In the genomic region with DNA sequence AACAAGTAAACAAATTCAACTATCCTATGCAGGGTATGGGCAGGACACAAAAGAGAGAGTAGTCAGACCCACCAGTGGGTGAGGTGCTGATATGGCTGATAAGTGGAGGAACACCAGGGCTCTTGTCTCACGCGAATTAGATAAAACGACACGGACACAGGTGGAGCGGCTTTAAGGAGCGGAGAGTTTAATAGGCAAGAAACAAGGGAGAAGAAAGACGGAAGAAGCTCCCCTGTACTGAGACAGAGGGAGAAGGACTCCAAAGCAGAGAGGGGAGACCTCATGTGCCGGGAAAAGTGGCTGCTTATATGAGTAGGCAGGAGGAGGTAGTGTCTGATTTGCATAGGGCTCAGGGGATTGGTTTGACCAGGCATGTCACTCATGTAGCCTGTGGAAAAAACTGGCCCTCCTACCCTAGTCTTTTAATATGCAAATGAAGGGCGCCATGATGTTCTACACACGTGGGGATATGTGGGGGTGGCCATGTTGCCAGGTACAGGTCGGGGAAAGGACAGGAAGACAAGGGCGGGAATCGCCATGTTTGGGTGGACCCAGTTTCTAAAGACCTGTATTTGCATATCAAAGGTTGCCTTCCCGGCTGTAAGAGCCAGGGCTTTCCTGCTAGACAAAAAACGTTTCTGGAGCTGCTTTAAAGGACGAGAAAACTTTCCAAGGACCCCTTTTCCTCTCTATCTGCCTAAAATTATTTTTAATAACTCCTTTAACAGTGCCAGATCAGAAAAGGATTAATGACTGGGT, we compare ENCODE assay signal across 8 cellular contexts. TPM values are rescaled to one million over a fixed set of nuclear protein-coding genes. Genes with fewer than 3 reads are reported as not detected.
A peak's percentile ranks its signal among the peaks of the same experiment; 100 is the strongest.
DNase-seq lines count a peak whose midpoint lies in the region; ATAC-seq and TF ChIP-seq lines count a peak whose summit lies in the region.

No MANE protein-coding gene starts in this region.

- H3K36me3 ChIP-seq in PC-9 (ENCODE audit: low read depth) (no peaks in the 10 kb centered on the region), osteoblast (ENCODE audit: insufficient read depth, low read length) (no peaks in the 10 kb centered on the region), thoracic aorta (no peaks in the 10 kb centered on the region)

- H3K27ac ChIP-seq in C4-2B (peak overlapping the region; percentile 82), PC-9 (peak overlapping the region; percentile 84), osteoblast (ENCODE audit: low read depth, low read length) (no peak overlapping the region), thoracic aorta (no peak overlapping the region)

- H3K9me3 Mint-ChIP-seq in activated naive CD4-positive, alpha-beta T cell treated with anti-CD3 and anti-CD28 coated beads, Interleukin-2, amount 10 ng/mL, durations not matched to agents 7 days and 5 days, result no peaks in the 10 kb centered on the region

- H3F3A ChIP-seq in PC-9 (ENCODE audit: insufficient read depth, low read depth), result peaks cover 10% of the 10 kb centered on the region

- H3K4me2 ChIP-seq in PC-9 (peak overlapping the region; percentile 89), osteoblast (ENCODE audit: insufficient read depth, low read length) (peak overlapping the region; percentile 64)

- H3K4me3 ChIP-seq in PC-9 (peak overlapping the region; percentile 70), osteoblast (ENCODE audit: insufficient read depth, low read length) (peak overlapping the region; percentile 33), thoracic aorta (peak overlapping the region; percentile 52)

- no peaks in the 10 kb centered on the region for H3K79me2 ChIP-seq in PC-9 (ENCODE audit: low read depth)
- H3K79me2 ChIP-seq in osteoblast (ENCODE audit: insufficient read depth, low read length), result no peaks in the 10 kb centered on the region

- no TSS peak for BruUV-seq in PC-9 (replicated peaks; lab: Mats Ljungman, UMichigan)

- H3K9me3 ChIP-seq in PC-9 (ENCODE audit: insufficient read depth, low read depth), result no peaks in the 10 kb centered on the region
- H3K9me3 ChIP-seq in osteoblast (ENCODE audit: low read depth, low read length), result no peaks in the 10 kb centered on the region
- H3K9me3 ChIP-seq in thoracic aorta, result no peaks in the 10 kb centered on the region

- no peaks in the 10 kb centered on the region for H3K36me3 Mint-ChIP-seq in activated naive CD4-positive, alpha-beta T cell treated with anti-CD3 and anti-CD28 coated beads, Interleukin-2, amount 10 ng/mL, durations not matched to agents 7 days and 5 days

- ATAC-seq in GM19438 (IDR thresholded peaks at IDR 0.05; ENCODE audit: low read depth, unreplicated experiment) (peak; percentile 91), HG03575 (IDR thresholded peaks at IDR 0.05; ENCODE audit: extremely low read depth, insufficient number of reproducible peaks, low FRiP score, unreplicated experiment) (peak; percentile 54), thoracic aorta (ENCODE audit: insufficient number of reproducible peaks, low FRiP score, low read depth) (no peak)

- H3K4me1 ChIP-seq in PC-9 (replicated peaks; ENCODE audit: insufficient read depth), result peaks cover 12% of the 10 kb centered on the region
- H3K4me1 ChIP-seq in osteoblast (ENCODE audit: insufficient read depth, low read length), result no peaks in the 10 kb centered on the region
- peaks cover 0 to 7% of the 10 kb centered on the region in 2 donors for H3K4me1 ChIP-seq in thoracic aorta (ENCODE audit: control insufficient read depth in 1 of 2, low read depth in 2 of 2)

- H4K20me1 ChIP-seq in PC-9 (ENCODE audit: insufficient read depth) (no peaks in the 10 kb centered on the region), osteoblast (ENCODE audit: insufficient read depth, low read length) (no peaks in the 10 kb centered on the region)

- H3K27me3 ChIP-seq in PC-9 (ENCODE audit: insufficient read depth, low read depth) (no peaks in the 10 kb centered on the region), osteoblast (ENCODE audit: insufficient read depth, low read length) (peaks cover 30% of the 10 kb centered on the region), thoracic aorta (replicated peaks; ENCODE audit: insufficient read depth) (no peaks in the 10 kb centered on the region)

- H3K9me2 ChIP-seq in PC-9 (ENCODE audit: insufficient read depth), result no peaks in the 10 kb centered on the region

- peak overlapping the region; percentile 67 for H3K27ac Mint-ChIP-seq in activated naive CD4-positive, alpha-beta T cell treated with anti-CD3 and anti-CD28 coated beads, Interleukin-2, amount 10 ng/mL, durations not matched to agents 7 days and 5 days

- intact Hi-C loops in PC-9 (cut with micrococcal nuclease; ENCODE audit: unreplicated experiment), result loop anchor here (1.0 to 2.0 kb wide), 2 partner anchors 39 to 74 kb away; a partner anchor contains a TSS

- peak; percentile 84 to 94 for DNase-seq in PC-9
- peak; percentile 89 for DNase-seq in activated naive CD4-positive, alpha-beta T cell treated with anti-CD3 and anti-CD28 coated beads, Interleukin-2, amount 10 ng/mL, durations not matched to agents 7 days and 5 days
- DNase-seq in glomerular visceral epithelial cell (ENCODE audit: extremely low spot score), result peak; percentile 63
- DNase-seq in osteoblast (ENCODE audit: insufficient read length, low spot score, missing footprints), result no peak
- no peak for DNase-seq in thoracic aorta (ENCODE audit: low spot score)

- TF ChIP-seq CTCF in C4-2B (conservative IDR thresholded peaks at IDR 0.05), result no peak
- no peak for TF ChIP-seq CTCF in PC-9 (conservative IDR thresholded peaks at IDR 0.05)
- no peak for TF ChIP-seq CTCF in osteoblast (IDR thresholded peaks at IDR 0.05; ENCODE audit: extremely low read depth, low read depth, low read length)
- TF ChIP-seq CTCF in thoracic aorta (IDR thresholded peaks at IDR 0.05), result no peak

- peak overlapping the region; percentile 61 for H3K4me3 Mint-ChIP-seq in activated naive CD4-positive, alpha-beta T cell treated with anti-CD3 and anti-CD28 coated beads, Interleukin-2, amount 10 ng/mL, durations not matched to agents 7 days and 5 days

- peak overlapping the region; percentile 94 for H2AFZ ChIP-seq in PC-9
- H2AFZ ChIP-seq in osteoblast (ENCODE audit: low read length), result peak overlapping the region; percentile 63

- POLR2A ChIA-PET in PC-9 (lab: Charles Lee; ENCODE audit: unreplicated experiment), result interaction anchor here (0.6 to 0.7 kb wide), 3 partner anchors 11 to 128 kb away, joined by 4 to 7 read pairs (median 6); no protein-coding TSS in a partner anchor

- peaks cover 21% of the 10 kb centered on the region for H3K27me3 Mint-ChIP-seq in activated naive CD4-positive, alpha-beta T cell treated with anti-CD3 and anti-CD28 coated beads, Interleukin-2, amount 10 ng/mL, durations not matched to agents 7 days and 5 days

- peaks cover 17% of the 10 kb centered on the region for H3K4me1 Mint-ChIP-seq in activated naive CD4-positive, alpha-beta T cell treated with anti-CD3 and anti-CD28 coated beads, Interleukin-2, amount 10 ng/mL, durations not matched to agents 7 days and 5 days

- CTCF ChIA-PET in PC-9 (lab: Charles Lee), result interaction anchor here (0.7 kb wide), 1 partner anchor 129 kb away, joined by 3 read pairs; no protein-coding TSS in a partner anchor
- CTCF ChIA-PET in activated naive CD4-positive, alpha-beta T cell treated with anti-CD3 and anti-CD28 coated beads, Interleukin-2, amount 10 ng/mL, durations not matched to agents 7 days and 5 days (lab: Charles Lee), result interaction anchor here (1.0 kb wide), 1 partner anchor 11 kb away, joined by 4 read pairs; no protein-coding TSS in a partner anchor

RNA-seq across cellular contexts. Expression of a gene that starts 28.8 kb away (rescaled TPM):
- total RNA-seq in PC-9 (2021) (0.75 and 2.1 TPM in 2 replicates), osteoblast (under 0.01 TPM in 1 of 2 replicates, not detected in the other), thoracic aorta (not detected)

RNA-seq across cellular contexts. Expression of a gene that starts 39.4 kb away (rescaled TPM):
- total RNA-seq in PC-9 (2021) (486 and 550 TPM in 2 replicates), osteoblast (402 and 446 TPM in 2 replicates), thoracic aorta (100 to 1,000 TPM; 208 to 422 TPM)

Comparison
In these comparisons a context has a peak if more than half of its experiments do, and no peak if none do; other contexts are left out.
1. H3K27ac ChIP-seq: peak in C4-2B (single experiment) and PC-9 (single experiment); none in osteoblast (single experiment) and thoracic aorta (0 of 2).
2. DNase-seq: peak in PC-9 (2 of 2), activated naive CD4-positive, alpha-beta T cell treated with anti-CD3 and anti-CD28 coated beads, Interleukin-2, amount 10 ng/mL, durations not matched to agents 7 days and 5 days (single experiment) and glomerular visceral epithelial cell (single experiment); none in osteoblast (single experiment) and thoracic aorta (single experiment).
3. Peak in every context shown above with its lines, with median percentiles within 50 percentile points of each other: H3K4me3 ChIP-seq.